ENCODE assay signal across 1 cellular context in the genomic region with DNA sequence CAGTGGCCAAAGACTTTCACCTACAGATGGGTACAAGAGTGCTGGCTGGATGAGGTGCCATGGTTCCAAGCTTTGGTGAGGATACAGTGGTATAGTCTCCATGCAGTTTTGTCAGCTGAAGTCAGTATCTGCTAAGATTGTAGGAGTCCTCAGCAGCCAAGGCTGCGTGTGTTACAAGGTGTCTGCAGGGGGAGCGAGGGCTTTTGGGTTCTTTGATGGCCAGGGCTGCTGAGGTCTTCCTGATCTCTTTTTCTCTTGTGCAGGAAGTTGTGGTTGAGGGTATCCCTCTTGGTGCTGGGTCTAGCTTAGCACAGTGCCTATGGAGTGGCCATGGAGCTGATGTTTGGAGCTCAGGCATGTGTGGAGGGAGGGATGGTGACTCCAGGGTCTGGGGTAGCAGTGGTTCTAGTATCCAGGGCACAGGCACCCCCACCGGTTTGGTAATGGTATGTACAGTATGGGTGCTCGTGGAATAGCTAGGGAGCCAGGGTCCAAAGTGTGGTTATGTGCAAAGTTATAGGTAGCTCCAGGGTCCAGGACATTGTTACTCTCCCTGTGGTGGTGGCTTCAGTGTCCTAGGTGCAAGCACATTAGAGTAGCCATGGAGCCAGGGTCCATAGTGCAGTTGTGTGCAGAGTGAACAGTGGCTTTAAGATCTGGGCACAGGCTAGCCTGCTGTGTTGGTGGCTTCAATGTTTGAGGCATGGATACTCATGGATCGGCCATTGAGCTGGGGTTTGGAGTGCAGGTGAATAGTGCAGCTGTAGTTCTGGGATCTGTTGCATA.
TF ChIP-seq lines count a peak whose summit lies in the region.

No MANE protein-coding gene starts in this region.

TF ChIP-seq in HepG2, 621 proteins besides CTCF, POLR2A, EP300 and RAD21 (continued from another document):
- TF ChIP-seq, protein P1, sequence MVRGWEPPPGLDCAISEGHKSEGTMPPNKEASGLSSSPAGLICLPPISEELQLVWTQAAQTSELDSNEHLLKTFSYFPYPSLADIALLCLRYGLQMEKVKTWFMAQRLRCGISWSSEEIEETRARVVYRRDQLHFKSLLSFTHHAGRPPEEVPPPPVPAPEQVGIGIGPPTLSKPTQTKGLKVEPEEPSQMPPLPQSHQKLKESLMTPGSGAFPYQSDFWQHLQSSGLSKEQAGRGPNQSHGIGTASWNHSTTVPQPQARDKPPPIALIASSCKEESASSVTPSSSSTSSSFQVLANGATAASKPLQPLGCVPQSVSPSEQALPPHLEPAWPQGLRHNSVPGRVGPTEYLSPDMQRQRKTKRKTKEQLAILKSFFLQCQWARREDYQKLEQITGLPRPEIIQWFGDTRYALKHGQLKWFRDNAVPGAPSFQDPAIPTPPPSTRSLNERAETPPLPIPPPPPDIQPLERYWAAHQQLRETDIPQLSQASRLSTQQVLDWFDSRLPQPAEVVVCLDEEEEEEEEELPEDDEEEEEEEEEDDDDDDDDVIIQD (CRISPR knock-in tag; IDR thresholded peaks at IDR 0.05; ENCODE audit: low read depth) = 0 out of 2 replicates have a peak, but pooled peaks have one; percentile 17
- no peak for TF ChIP-seq JUND (CRISPR knock-in tag; IDR thresholded peaks at IDR 0.05)
- TF ChIP-seq MLLT10 (CRISPR knock-in tag; IDR thresholded peaks at IDR 0.05) = no peak
- no peak for TF ChIP-seq CHD2 (IDR thresholded peaks at IDR 0.05; ENCODE audit: low read depth, low read length)
- TF ChIP-seq NCOR1 (IDR thresholded peaks at IDR 0.05; ENCODE audit: borderline replicate concordance, low read length) = no peak
- TF ChIP-seq, protein P2, sequence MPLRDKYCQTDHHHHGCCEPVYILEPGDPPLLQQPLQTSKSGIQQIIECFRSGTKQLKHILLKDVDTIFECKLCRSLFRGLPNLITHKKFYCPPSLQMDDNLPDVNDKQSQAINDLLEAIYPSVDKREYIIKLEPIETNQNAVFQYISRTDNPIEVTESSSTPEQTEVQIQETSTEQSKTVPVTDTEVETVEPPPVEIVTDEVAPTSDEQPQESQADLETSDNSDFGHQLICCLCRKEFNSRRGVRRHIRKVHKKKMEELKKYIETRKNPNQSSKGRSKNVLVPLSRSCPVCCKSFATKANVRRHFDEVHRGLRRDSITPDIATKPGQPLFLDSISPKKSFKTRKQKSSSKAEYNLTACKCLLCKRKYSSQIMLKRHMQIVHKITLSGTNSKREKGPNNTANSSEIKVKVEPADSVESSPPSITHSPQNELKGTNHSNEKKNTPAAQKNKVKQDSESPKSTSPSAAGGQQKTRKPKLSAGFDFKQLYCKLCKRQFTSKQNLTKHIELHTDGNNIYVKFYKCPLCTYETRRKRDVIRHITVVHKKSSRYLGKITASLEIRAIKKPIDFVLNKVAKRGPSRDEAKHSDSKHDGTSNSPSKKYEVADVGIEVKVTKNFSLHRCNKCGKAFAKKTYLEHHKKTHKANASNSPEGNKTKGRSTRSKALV (CRISPR knock-in tag; IDR thresholded peaks at IDR 0.05) = no peak
- peak; percentile 43; the same call in 1 of the 2 replicates for TF ChIP-seq POGZ (CRISPR knock-in tag; IDR thresholded peaks at IDR 0.05)
- TF ChIP-seq ZFP36 (IDR thresholded peaks at IDR 0.05; ENCODE audit: borderline replicate concordance, low read depth, low read length, partially characterized antibody) = no peak
- TF ChIP-seq MIXL1 (CRISPR knock-in tag; IDR thresholded peaks at IDR 0.05) = no peak
- TF ChIP-seq SOX6 (IDR thresholded peaks at IDR 0.05) = no peak
- 0 out of 2 replicates have a peak, but pooled peaks have one; percentile 13 for TF ChIP-seq SOX6 (CRISPR knock-in tag; IDR thresholded peaks at IDR 0.05)
- no peak for TF ChIP-seq ZNF558 (CRISPR knock-in tag; IDR thresholded peaks at IDR 0.05; ENCODE audit: borderline replicate concordance)
- TF ChIP-seq ZNF7 (CRISPR knock-in tag; IDR thresholded peaks at IDR 0.05) = 0 out of 2 replicates have a peak, but pooled peaks have one; percentile 36
- TF ChIP-seq TEAD3 (CRISPR knock-in tag; optimal IDR thresholded peaks at IDR 0.05; ENCODE audit: borderline replicate concordance) = peak; percentile 30
- TF ChIP-seq FOXO1 (CRISPR knock-in tag; IDR thresholded peaks at IDR 0.05) = no peak
- TF ChIP-seq HNF4A (CRISPR knock-in tag; IDR thresholded peaks at IDR 0.05) = peak; percentile 87
- TF ChIP-seq PITX1 (CRISPR knock-in tag; IDR thresholded peaks at IDR 0.05) = 0 out of 2 replicates have a peak, but pooled peaks have one; percentile 17
- no peak for TF ChIP-seq GFI1 (CRISPR knock-in tag; IDR thresholded peaks at IDR 0.05; ENCODE audit: borderline replicate concordance)
- TF ChIP-seq ZNF530 (CRISPR knock-in tag; IDR thresholded peaks at IDR 0.05; ENCODE audit: low read depth) = no peak
- no peak for TF ChIP-seq ZNF317 (CRISPR knock-in tag; IDR thresholded peaks at IDR 0.05)
- no peak for TF ChIP-seq ZNF790 (CRISPR knock-in tag; IDR thresholded peaks at IDR 0.05; ENCODE audit: borderline replicate concordance)
- 0 out of 2 replicates have a peak, but pooled peaks have one; percentile 62 for TF ChIP-seq ZNF644 (CRISPR knock-in tag; IDR thresholded peaks at IDR 0.05; ENCODE audit: low read depth)
- no peak for TF ChIP-seq ZNF10 (CRISPR knock-in tag; IDR thresholded peaks at IDR 0.05; ENCODE audit: borderline replicate concordance, low read depth)
- TF ChIP-seq GABPA (IDR thresholded peaks at IDR 0.05; ENCODE audit: low read depth, low read length) = no peak
- TF ChIP-seq GABPA (CRISPR knock-in tag; IDR thresholded peaks at IDR 0.05; ENCODE audit: low read depth) = no peak
- peak; percentile 57; the same call in 1 of the 2 replicates for TF ChIP-seq ZNF292 (CRISPR knock-in tag; IDR thresholded peaks at IDR 0.05; ENCODE audit: borderline replicate concordance, low read depth)
- TF ChIP-seq ZSCAN20 (CRISPR knock-in tag; IDR thresholded peaks at IDR 0.05; ENCODE audit: borderline replicate concordance) = no peak
- no peak for TF ChIP-seq ZNF124 (CRISPR knock-in tag; IDR thresholded peaks at IDR 0.05)
- no peak for TF ChIP-seq MEF2D (CRISPR knock-in tag; IDR thresholded peaks at IDR 0.05)
- peak; percentile 28; the same call in 1 of the 2 replicates for TF ChIP-seq HNF4G (IDR thresholded peaks at IDR 0.05; ENCODE audit: borderline replicate concordance, low read depth, low read length)
- no peak for TF ChIP-seq HNF4G (CRISPR knock-in tag; IDR thresholded peaks at IDR 0.05; ENCODE audit: borderline replicate concordance, low read depth)
- TF ChIP-seq DRAP1 (CRISPR knock-in tag; IDR thresholded peaks at IDR 0.05) = no peak
- TF ChIP-seq THYN1 (CRISPR knock-in tag; IDR thresholded peaks at IDR 0.05; ENCODE audit: borderline replicate concordance, low read depth) = no peak
- TF ChIP-seq PREB (CRISPR knock-in tag; IDR thresholded peaks at IDR 0.05) = no peak
- no peak for TF ChIP-seq ELF1 (CRISPR knock-in tag; IDR thresholded peaks at IDR 0.05)
TF ChIP-seq in HepG2: peak in this region for 11.
